8 cellular contexts compared by ENCODE assay signal in genomic region chr10:27998178-27998953, GRCh38. TPM values are rescaled to one million over a fixed set of nuclear protein-coding genes. Genes with fewer than 3 reads are reported as not detected.
DNase-seq lines count a peak whose midpoint lies in the region; ATAC-seq and TF ChIP-seq lines count a peak whose summit lies in the region.

No MANE protein-coding gene starts in this region.

- H3K4me1 ChIP-seq in vagina: no peaks in the 10 kb centered on the region

- POLR2A ChIA-PET in activated CD8-positive, alpha-beta T cell treated with anti-CD3 and anti-CD28 coated beads for 36 hours (lab: Charles Lee): no interaction called here
- POLR2A ChIA-PET in naive thymus-derived CD8-positive, alpha-beta T cell (lab: Charles Lee): no interaction called here

- H3K27me3 Mint-ChIP-seq in activated CD8-positive, alpha-beta T cell treated with anti-CD3 and anti-CD28 coated beads for 36 hours: peaks cover 31% of the 10 kb centered on the region
- H3K27me3 Mint-ChIP-seq in naive thymus-derived CD8-positive, alpha-beta T cell: peaks cover 7 to 56% (median 36%) of the 10 kb centered on the region in 5 donors

- no peaks in the 10 kb centered on the region for H3K36me3 Mint-ChIP-seq in activated CD8-positive, alpha-beta T cell treated with anti-CD3 and anti-CD28 coated beads for 36 hours (ENCODE audit: low read depth)
- H3K36me3 Mint-ChIP-seq in naive thymus-derived CD8-positive, alpha-beta T cell: no peaks in the 10 kb centered on the region

- intact Hi-C loops in activated CD8-positive, alpha-beta T cell treated with anti-CD3 and anti-CD28 coated beads for 36 hours (cut with micrococcal nuclease): no loop called here
- intact Hi-C loops in vagina (cut with DNase I): no loop called here

- no peak for TF ChIP-seq POLR2A in vagina (IDR thresholded peaks at IDR 0.05)

- H3K4me1 Mint-ChIP-seq in activated CD8-positive, alpha-beta T cell treated with anti-CD3 and anti-CD28 coated beads for 36 hours (ENCODE audit: low read depth): peaks cover 13% of the 10 kb centered on the region
- H3K4me1 Mint-ChIP-seq in naive thymus-derived CD8-positive, alpha-beta T cell: peaks cover 9 to 17% (median 13%) of the 10 kb centered on the region in 4 donors

- peak overlapping the region; percentile 46 to 70 for H3K4me3 ChIP-seq in vagina

- H3K27ac Mint-ChIP-seq in activated CD8-positive, alpha-beta T cell treated with anti-CD3 and anti-CD28 coated beads for 36 hours: peak overlapping the region; percentile 24
- H3K27ac Mint-ChIP-seq in naive thymus-derived CD8-positive, alpha-beta T cell: peak overlapping the region in 6 of 10 donors; percentile 18 to 87 (median 33)

- TF ChIP-seq CTCF in activated CD8-positive, alpha-beta T cell treated with anti-CD3 and anti-CD28 coated beads for 36 hours (IDR thresholded peaks at IDR 0.05): no peak
- no peak for TF ChIP-seq CTCF in vagina (IDR thresholded peaks at IDR 0.05)

- H3K9me3 Mint-ChIP-seq in activated CD8-positive, alpha-beta T cell treated with anti-CD3 and anti-CD28 coated beads for 36 hours: no peaks in the 10 kb centered on the region
- H3K9me3 Mint-ChIP-seq in naive thymus-derived CD8-positive, alpha-beta T cell: no peaks in the 10 kb centered on the region

- H3K4me3 Mint-ChIP-seq in activated CD8-positive, alpha-beta T cell treated with anti-CD3 and anti-CD28 coated beads for 36 hours: peak overlapping the region; percentile 80
- H3K4me3 Mint-ChIP-seq in naive thymus-derived CD8-positive, alpha-beta T cell: peak overlapping the region; percentile 87 to 98 (median 90)

- peak; percentile 35 for ATAC-seq in HG02798 (IDR thresholded peaks at IDR 0.05; ENCODE audit: poor library complexity, unreplicated experiment)
- ATAC-seq in activated CD8-positive, alpha-beta T cell treated with anti-CD3 and anti-CD28 coated beads for 36 hours: peak; percentile 85
- peak; percentile 85 to 88 for ATAC-seq in naive thymus-derived CD8-positive, alpha-beta T cell

- DNase-seq in AG20443 (ENCODE audit: low spot score): peak; percentile 66
- DNase-seq in activated CD8-positive, alpha-beta T cell treated with anti-CD3 and anti-CD28 coated beads for 36 hours: peak; percentile 37
- DNase-seq in fibroblast of peridontal ligament (ENCODE audit: extremely low read depth): peak; percentile 51
- DNase-seq in naive thymus-derived CD8-positive, alpha-beta T cell: peak in 7 of 10 donors; percentile 9 to 44 (median 14)
- no peak for DNase-seq in vagina (ENCODE audit: extremely low spot score in 2 of 2)
- no peak for DNase-seq in GM19238 (ENCODE audit: insufficient read length, low spot score)
- DNase-seq in effector CD4-positive, alpha-beta T cell: no peak

- no peaks in the 10 kb centered on the region for H3K27me3 ChIP-seq in vagina

- H3K27ac ChIP-seq in vagina: peak overlapping the region; percentile 54

- no peaks in the 10 kb centered on the region for H3K36me3 ChIP-seq in vagina

- no peaks in the 10 kb centered on the region for H3K9me3 ChIP-seq in vagina

- CTCF ChIA-PET in activated CD8-positive, alpha-beta T cell treated with anti-CD3 and anti-CD28 coated beads for 36 hours (lab: Charles Lee): no interaction called here

RNA-seq across cellular contexts. Expression of gene ODAD2, which starts 0.5 kb away (rescaled TPM):
- total RNA-seq in activated CD8-positive, alpha-beta T cell treated with anti-CD3 and anti-CD28 coated beads for 36 hours: under 1 TPM; 0.40 to 0.88 TPM
- total RNA-seq in naive thymus-derived CD8-positive, alpha-beta T cell: not detected
- polyA plus RNA-seq in naive thymus-derived CD8-positive, alpha-beta T cell: under 1 TPM in 1 of 3 donors, not detected in 2; 0.15 TPM
- 0.25 TPM for total RNA-seq in vagina

Comparison
In these comparisons a context has a peak if more than half of its experiments do, and no peak if none do; other contexts are left out.
1. DNase-seq: peak in AG20443 (single experiment), activated CD8-positive, alpha-beta T cell treated with anti-CD3 and anti-CD28 coated beads for 36 hours (single experiment), fibroblast of peridontal ligament (single experiment) and naive thymus-derived CD8-positive, alpha-beta T cell (7 of 10); none in vagina (0 of 2), GM19238 (single experiment) and effector CD4-positive, alpha-beta T cell (single experiment).
2. ATAC-seq: peak in every context shown above with its lines; median percentile 86 in naive thymus-derived CD8-positive, alpha-beta T cell; 85 in activated CD8-positive, alpha-beta T cell treated with anti-CD3 and anti-CD28 coated beads for 36 hours; 35 in HG02798.